In the genomic region with DNA sequence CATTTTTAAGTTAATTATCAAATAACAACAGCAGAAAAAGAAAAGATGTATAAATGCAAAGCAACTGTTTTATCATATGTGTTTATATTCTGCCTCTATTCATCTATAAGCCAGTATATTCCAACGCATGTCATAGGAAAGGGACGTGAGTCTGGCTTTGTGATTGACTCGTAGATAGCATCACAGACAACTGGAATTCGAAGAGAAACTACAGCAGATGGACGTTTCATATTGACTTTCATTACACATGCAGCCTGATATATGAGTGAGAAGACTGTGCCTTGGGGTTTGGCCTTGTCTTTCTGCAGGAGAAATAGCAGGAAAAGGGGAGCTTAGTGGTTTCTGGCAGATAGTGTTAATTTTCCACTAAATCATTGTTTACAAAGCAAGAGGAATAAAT, we compare ENCODE assay signal across 29 cellular contexts.
"Had no signal": no experiment of that assay in that cellular context is flagged by ENCODE, and none has a peak within 500 bp of the region (broad histone marks: within the 10 kb centered on the region; RNA-seq: fewer than 3 reads in every experiment).

No MANE protein-coding gene starts in this region.

- H3K27me3 ChIP-seq: ascending aorta, breast epithelium, cardiac muscle cell, esophagus muscularis mucosa, foreskin keratinocyte, gastrocnemius medialis, heart right ventricle, hepatocyte had no signal

- H3K4me2 ChIP-seq: hepatocyte had no signal

- H2AFZ ChIP-seq: hepatocyte had no signal

- H3K9me3 ChIP-seq: ascending aorta, breast epithelium, esophagus muscularis mucosa, gastrocnemius medialis, heart right ventricle had no signal

- ATAC-seq: activated CD4-positive, CD25-positive, alpha-beta regulatory T cell treated with anti-CD3 and anti-CD28 coated beads, Interleukin-2, amount 50 U/mL, for 24 hours; activated CD8-positive, alpha-beta T cell treated with anti-CD3 and anti-CD28 coated beads for 36 hours; activated T-cell treated with anti-CD3 and anti-CD28 coated beads, Interleukin-2, amount 50 U/mL, for 4 hours; activated T-helper 17 cell treated with anti-CD3 and anti-CD28 coated beads, Interleukin-2, amount 50 U/mL, for 72 hours; effector memory CD8-positive, alpha-beta T cell; foreskin keratinocyte; gastrocnemius medialis; heart right ventricle; T-helper 17 cell had no signal

- H3K79me2 ChIP-seq: hepatocyte had no signal

- H3K36me3 ChIP-seq: ascending aorta, breast epithelium, cardiac muscle cell, esophagus muscularis mucosa, gastrocnemius medialis, heart right ventricle, WERI-Rb-1 had no signal

- H3K4me1 ChIP-seq: ascending aorta, breast epithelium, esophagus muscularis mucosa, foreskin keratinocyte, gastrocnemius medialis, heart right ventricle had no signal

- H3K4me3 ChIP-seq: ascending aorta, breast epithelium, cardiac muscle cell, coronary artery, dorsolateral prefrontal cortex, esophagus muscularis mucosa, gastrocnemius medialis, heart right ventricle, hepatocyte had no signal

- DNase-seq: activated B cell treated with CpG ODN at 0.5 μM for 24 hours; activated CD4-positive, alpha-beta T cell treated with anti-CD3 and anti-CD28 coated beads for 48 hours; activated CD4-positive, alpha-beta T cell treated with anti-CD3 and anti-CD28 coated beads, Interleukin-2, amount 50 U/mL, for 1 hour; activated CD4-positive, alpha-beta T cell treated with anti-CD3 and anti-CD28 coated beads, Interleukin-2, amount 50 U/mL, for 48 hours; activated CD8-positive, alpha-beta memory T cell treated with anti-CD3 and anti-CD28 coated beads for 24 hours; activated CD8-positive, alpha-beta T cell treated with anti-CD3 and anti-CD28 coated beads for 36 hours; activated effector memory CD4-positive, alpha-beta T cell treated with Interleukin-2 at 50 U/mL for 16 hours; activated gamma-delta T cell treated with Interleukin-2 at 50 U/mL for 16 hours; activated naive CD4-positive, alpha-beta T cell treated with anti-CD3 and anti-CD28 coated beads, Interleukin-2, amount 50 U/mL, for 16 hours; activated naive CD4-positive, alpha-beta T cell treated with Interleukin-2 at 50 U/mL for 16 hours; activated naive CD8-positive, alpha-beta T cell treated with anti-CD3 and anti-CD28 coated beads, Interleukin-2, amount 10 ng/mL, durations not matched to agents 7 days and 5 days; activated T-cell treated with anti-CD3 and anti-CD28 coated beads, Interleukin-2, amount 50 U/mL, for 4 hours; dorsolateral prefrontal cortex; effector memory CD8-positive, alpha-beta T cell; erythroblast; foreskin keratinocyte; gastrocnemius medialis; heart right ventricle; T-helper 17 cell; T1000; WERI-Rb-1 had no signal

- H3K27ac ChIP-seq: ascending aorta, breast epithelium, cardiac muscle cell, coronary artery, dorsolateral prefrontal cortex, esophagus muscularis mucosa, foreskin keratinocyte, gastrocnemius medialis, heart right ventricle, hepatocyte, WERI-Rb-1 had no signal
